ENCODE assay signal across 8 cellular contexts in genomic region chr20:58854638-58855471, GRCh38. TPM values are rescaled to one million over a fixed set of nuclear protein-coding genes. Genes with fewer than 3 reads are reported as not detected.
DNase-seq lines count a peak whose midpoint lies in the region; TF ChIP-seq lines count a peak whose summit lies in the region.

No MANE protein-coding gene starts in this region.

- peaks cover 57% of the 10 kb centered on the region for H3K27me3 Mint-ChIP-seq in osteocyte (ENCODE audit: unreplicated experiment)

- H3K9me3 Mint-ChIP-seq in osteocyte (ENCODE audit: unreplicated experiment): no peaks in the 10 kb centered on the region

- peaks cover 27% of the 10 kb centered on the region for H3K4me1 Mint-ChIP-seq in osteocyte (ENCODE audit: unreplicated experiment)

- peak overlapping the region; percentile 59 for H3K27ac ChIP-seq in C4-2B

- TF ChIP-seq CTCF in C4-2B (conservative IDR thresholded peaks at IDR 0.05) (no peak), epithelial cell of proximal tubule (conservative IDR thresholded peaks at IDR 0.05; ENCODE audit: low read depth, low read length) (no peak), osteocyte (IDR thresholded peaks at IDR 0.05) (no peak)

- no peak overlapping the region for H3K27ac Mint-ChIP-seq in osteocyte (ENCODE audit: unreplicated experiment)

- H3K4me3 ChIP-seq in epithelial cell of proximal tubule (ENCODE audit: low read depth, low read length): peak overlapping the region; percentile 11

- no peaks in the 10 kb centered on the region for H3K36me3 Mint-ChIP-seq in osteocyte (ENCODE audit: unreplicated experiment)

- H3K4me3 Mint-ChIP-seq in osteocyte (ENCODE audit: unreplicated experiment): peak overlapping the region; percentile 48

- DNase-seq in NCI-H748 treated with DMSO at 0.1 percent for 48 hours (lab: John Stamatoyannopoulos, UW) (peak; percentile 12), epithelial cell of proximal tubule (ENCODE audit: low read depth) (no peak), osteocyte (ENCODE audit: extremely low spot score, unreplicated experiment) (peak; percentile 85), CD1c-positive myeloid dendritic cell (ENCODE audit: extremely low spot score) (no peak), medulla oblongata (ENCODE audit: extremely low spot score) (no peak), GM03348 (ENCODE audit: low spot score) (no peak), NCI-H2107 treated with DMSO at 0.1 percent for 48 hours (lab: John Stamatoyannopoulos, UW; ENCODE audit: unreplicated experiment) (no peak)

RNA-seq across cellular contexts. Expression of gene GNAS, which starts 2.3 kb away (rescaled TPM):
- total RNA-seq in epithelial cell of proximal tubule (492 and 828 TPM in 2 replicates), osteocyte (1,150 and 1,173 TPM in 2 replicates)

RNA-seq across cellular contexts. Expression of gene GNAS-AS1, which starts 4.2 kb away (rescaled TPM):
- total RNA-seq in epithelial cell of proximal tubule: 0.35 and 0.51 TPM in 2 replicates
- 1.5 and 2.0 TPM in 2 replicates for total RNA-seq in osteocyte

Comparison
In these comparisons a context has a peak if more than half of its experiments do, and no peak if none do; other contexts are left out.
1. DNase-seq: peak in NCI-H748 treated with DMSO at 0.1 percent for 48 hours (single experiment) and osteocyte (single experiment); none in epithelial cell of proximal tubule (single experiment), CD1c-positive myeloid dendritic cell (single experiment), medulla oblongata (single experiment), GM03348 (single experiment) and NCI-H2107 treated with DMSO at 0.1 percent for 48 hours (single experiment).